Comparison of ENCODE assay signal across 8 cellular contexts in genomic region chr12:30795660-30796507, GRCh38. TPM values are rescaled to one million over a fixed set of nuclear protein-coding genes. Genes with fewer than 3 reads are reported as not detected.
A peak's percentile ranks its signal among the peaks of the same experiment; 100 is the strongest.
DNase-seq lines count a peak whose midpoint lies in the region; ATAC-seq and TF ChIP-seq lines count a peak whose summit lies in the region.

No MANE protein-coding gene starts in this region.

- no peaks in the 10 kb centered on the region for H3K9me3 Mint-ChIP-seq in activated naive CD8-positive, alpha-beta T cell treated with anti-CD3 and anti-CD28 coated beads for 36 hours
- no peaks in the 10 kb centered on the region for H3K9me3 Mint-ChIP-seq in progenitor cell of endocrine pancreas (ENCODE audit: low read depth)

- peak overlapping the region; percentile 29 for H3K27ac Mint-ChIP-seq in activated naive CD8-positive, alpha-beta T cell treated with anti-CD3 and anti-CD28 coated beads for 36 hours
- H3K27ac Mint-ChIP-seq in progenitor cell of endocrine pancreas: peak overlapping the region; percentile 57

- BruUV-seq in PC-9 (replicated peaks; lab: Mats Ljungman, UMichigan): TSS peak; percentile 34

- H3K4me1 ChIP-seq in PC-9 (replicated peaks; ENCODE audit: insufficient read depth) (peaks cover 53% of the 10 kb centered on the region), heart right ventricle (peaks cover 4 to 28% (median 16%) of the 10 kb centered on the region in 9 donors)

- peak overlapping the region; percentile 45 for H2AFZ ChIP-seq in PC-9

- WGBS in heart right ventricle, 2 donors: 0 to 1% methylated on average over 70 of the region's 70 CpGs

- H3K79me2 ChIP-seq in PC-9 (ENCODE audit: low read depth): peaks cover 25% of the 10 kb centered on the region

- H3K9me3 ChIP-seq in PC-9 (ENCODE audit: insufficient read depth, low read depth): no peaks in the 10 kb centered on the region
- H3K9me3 ChIP-seq in heart right ventricle: no peaks in the 10 kb centered on the region

- no peaks in the 10 kb centered on the region for H3K27me3 ChIP-seq in PC-9 (ENCODE audit: insufficient read depth, low read depth)
- peaks cover 0 to 37% (median 0%) of the 10 kb centered on the region in 7 donors for H3K27me3 ChIP-seq in heart right ventricle

- H3K36me3 Mint-ChIP-seq in activated naive CD8-positive, alpha-beta T cell treated with anti-CD3 and anti-CD28 coated beads for 36 hours: peaks cover 2% of the 10 kb centered on the region
- peaks cover 2% of the 10 kb centered on the region for H3K36me3 Mint-ChIP-seq in progenitor cell of endocrine pancreas (ENCODE audit: insufficient read depth)

- intact Hi-C loops in PC-9 (cut with micrococcal nuclease; ENCODE audit: unreplicated experiment) (loop anchor here (1.0 kb wide), 2 partner anchors 42 to 101 kb away; partner anchors contain the start of genes CAPRIN2 and IPO8), heart right ventricle (cut with DNase I) (loop anchor here in 5 of 10 donors (5.0 to 10.0 kb wide), 3 partner anchors 39 to 101 kb away; partner anchors contain the start of genes CAPRIN2 (in 1 of the 5) and IPO8 (in 1 of the 5))

- peaks cover 9% of the 10 kb centered on the region for H3K36me3 ChIP-seq in PC-9 (ENCODE audit: low read depth)
- H3K36me3 ChIP-seq in heart right ventricle: no peaks in the 10 kb centered on the region

- H3K4me2 ChIP-seq in PC-9: peak overlapping the region; percentile 79

- H3K9me2 ChIP-seq in PC-9 (ENCODE audit: insufficient read depth): no peaks in the 10 kb centered on the region

- peak; percentile 75 for ATAC-seq in GM18861 (IDR thresholded peaks at IDR 0.05; ENCODE audit: unreplicated experiment)
- peak; percentile 79 for ATAC-seq in HG03095 (IDR thresholded peaks at IDR 0.05; ENCODE audit: unreplicated experiment)
- peak; percentile 73 to 88 (median 84) for ATAC-seq in heart right ventricle

- no peaks in the 10 kb centered on the region for H4K20me1 ChIP-seq in PC-9 (ENCODE audit: insufficient read depth)

- DNase-seq in AG08395 (ENCODE audit: low spot score) (peak; percentile 89), PC-9 (peak; percentile 67 to 78), heart right ventricle (peak; percentile 51 to 65), progenitor cell of endocrine pancreas (ENCODE audit: low spot score, unreplicated experiment) (peak; percentile 71), globus pallidus (ENCODE audit: low spot score) (no peak)
- peak; percentile 77 for DNase-seq in activated naive CD8-positive, alpha-beta T cell treated with anti-CD3 and anti-CD28 coated beads for 36 hours

- peaks cover 52% of the 10 kb centered on the region for H3K27me3 Mint-ChIP-seq in activated naive CD8-positive, alpha-beta T cell treated with anti-CD3 and anti-CD28 coated beads for 36 hours
- H3K27me3 Mint-ChIP-seq in progenitor cell of endocrine pancreas: peaks cover 23% of the 10 kb centered on the region

- peaks cover 13% of the 10 kb centered on the region for H3K4me1 Mint-ChIP-seq in activated naive CD8-positive, alpha-beta T cell treated with anti-CD3 and anti-CD28 coated beads for 36 hours
- H3K4me1 Mint-ChIP-seq in progenitor cell of endocrine pancreas (ENCODE audit: low read depth): peaks cover 24% of the 10 kb centered on the region

- POLR2A ChIA-PET in PC-9 (lab: Charles Lee; ENCODE audit: unreplicated experiment): interaction anchor here (0.5 to 1.3 kb wide), 6 partner anchors 10 to 1367 kb away, joined by 7 to 17 read pairs (median 12); partner anchors contain the start of gene CAPRIN2

- TF ChIP-seq CTCF in PC-9 (conservative IDR thresholded peaks at IDR 0.05) (no peak), heart right ventricle (IDR thresholded peaks at IDR 0.05) (peak in 1 of 9 donors; percentile 18), progenitor cell of endocrine pancreas (IDR thresholded peaks at IDR 0.05; ENCODE audit: unreplicated experiment) (peak; percentile 37)

- H3K27ac ChIP-seq in PC-9 (peak overlapping the region; percentile 94), heart right ventricle (peak overlapping the region in 8 of 10 donors; percentile 29 to 91 (median 70))

- H3F3A ChIP-seq in PC-9 (ENCODE audit: insufficient read depth, low read depth): peaks cover 59% of the 10 kb centered on the region

- H3K4me3 ChIP-seq in PC-9: peak overlapping the region; percentile 82
- H3K4me3 ChIP-seq in heart right ventricle: peak overlapping the region; percentile 51 to 74 (median 66)

- CTCF ChIA-PET in PC-9 (lab: Charles Lee): interaction anchor here (0.7 to 1.6 kb wide), 4 partner anchors 11 to 132 kb away, joined by 3 to 6 read pairs (median 3); no protein-coding TSS in a partner anchor

- peak overlapping the region; percentile 79 for H3K4me3 Mint-ChIP-seq in activated naive CD8-positive, alpha-beta T cell treated with anti-CD3 and anti-CD28 coated beads for 36 hours
- peak overlapping the region; percentile 80 for H3K4me3 Mint-ChIP-seq in progenitor cell of endocrine pancreas (ENCODE audit: low read depth)

RNA-seq across cellular contexts. Expression of gene CAPRIN2, which starts 41.1 kb away (rescaled TPM):
- total RNA-seq in PC-9 (2021): 27.4 and 29.5 TPM in 2 replicates
- total RNA-seq in activated naive CD8-positive, alpha-beta T cell treated with anti-CD3 and anti-CD28 coated beads for 36 hours: 1 to 10 TPM; 6.7 to 8.6 TPM
- total RNA-seq in heart right ventricle: 10 to 100 TPM; 22.2 to 33.0 (median 28.9) TPM
- polyA plus RNA-seq in heart right ventricle: 10 to 100 TPM; 10.4 to 20.6 TPM
- total RNA-seq in progenitor cell of endocrine pancreas: 82.2 and 91.5 TPM in 2 replicates
